25 cellular contexts compared by ENCODE assay signal in genomic region chr10:4205113-4205512, GRCh38.
"Had no signal": no experiment of that assay in that cellular context is flagged by ENCODE, and none has a peak within 500 bp of the region (broad histone marks: within the 10 kb centered on the region; RNA-seq: fewer than 3 reads in every experiment).

No MANE protein-coding gene starts in this region.

- H3K4me1 ChIP-seq: adrenal gland, body of pancreas, gastrocnemius medialis had no signal

- H3K27ac ChIP-seq: adrenal gland, body of pancreas, gastrocnemius medialis had no signal

- H3K4me3 ChIP-seq: adrenal gland, body of pancreas, gastrocnemius medialis had no signal

- DNase-seq: activated CD4-positive, alpha-beta T cell treated with anti-CD3 and anti-CD28 coated beads for 1 hour; activated CD4-positive, alpha-beta T cell treated with anti-CD3 and anti-CD28 coated beads for 4 hours; activated CD4-positive, alpha-beta T cell treated with anti-CD3 and anti-CD28 coated beads, Interleukin-2, amount 10 ng/mL, durations not matched to agents 7 days and 5 days; activated CD4-positive, alpha-beta T cell treated with anti-CD3 and anti-CD28 coated beads, Interleukin-2, amount 50 U/mL, for 48 hours; activated CD4-positive, CD25-positive, alpha-beta regulatory T cell; activated CD8-positive, alpha-beta memory T cell treated with anti-CD3 and anti-CD28 coated beads for 24 hours; activated CD8-positive, alpha-beta memory T cell treated with anti-CD3 and anti-CD28 coated beads, Interleukin-2, amount 50 U/mL, for 4 hours; activated CD8-positive, alpha-beta T cell treated with anti-CD3 and anti-CD28 coated beads for 36 hours; activated effector memory CD4-positive, alpha-beta T cell treated with anti-CD3 and anti-CD28 coated beads, Interleukin-2, amount 50 U/mL, for 16 hours; activated naive CD4-positive, alpha-beta T cell treated with anti-CD3 and anti-CD28 coated beads for 36 hours; activated naive CD8-positive, alpha-beta T cell treated with anti-CD3 and anti-CD28 coated beads for 36 hours; activated naive CD8-positive, alpha-beta T cell treated with anti-CD3 and anti-CD28 coated beads, Interleukin-2, amount 50 U/mL, for 24 hours; activated T-cell treated with anti-CD3 and anti-CD28 coated beads, Interleukin-2, amount 50 U/mL, for 1 hour; activated T-cell treated with anti-CD3 and anti-CD28 coated beads, Interleukin-2, amount 50 U/mL, for 48 hours; adrenal gland; amygdala; aorta; body of pancreas; caudate nucleus; effector CD8-positive, alpha-beta T cell; foreskin fibroblast; gastrocnemius medialis; glutamatergic neuron; T-helper 2 cell had no signal

- H3K27me3 ChIP-seq: adrenal gland, body of pancreas, gastrocnemius medialis had no signal

- H3K36me3 ChIP-seq: adrenal gland, gastrocnemius medialis had no signal

- ATAC-seq: activated CD8-positive, alpha-beta T cell treated with anti-CD3 and anti-CD28 coated beads for 36 hours; activated naive CD8-positive, alpha-beta T cell treated with anti-CD3 and anti-CD28 coated beads, Interleukin-2, amount 50 U/mL, for 24 hours; body of pancreas; esophagus mucosa; gastrocnemius medialis had no signal

- H3K9me3 ChIP-seq: adrenal gland, body of pancreas, gastrocnemius medialis had no signal
